In the genomic region with DNA sequence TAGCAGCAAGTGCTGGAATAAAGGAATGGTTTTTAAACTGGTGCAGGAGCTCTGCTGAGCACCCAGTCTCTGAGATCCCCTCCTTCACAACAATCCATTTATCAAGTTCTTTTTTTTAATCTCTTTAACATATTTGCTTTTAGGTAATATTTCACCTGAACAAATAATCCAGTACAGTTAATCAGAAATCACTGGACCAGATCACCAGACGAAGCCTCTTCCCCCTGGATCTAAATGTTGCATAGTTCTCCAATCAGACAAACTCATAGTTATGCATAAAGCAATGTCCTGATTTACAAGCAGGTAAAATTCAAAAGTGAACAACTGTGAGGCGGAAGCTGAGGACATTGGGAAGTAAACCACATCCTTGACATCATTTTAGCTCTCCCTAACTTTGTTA, we compare ENCODE assay signal across 22 cellular contexts.
"Had no signal": no experiment of that assay in that cellular context is flagged by ENCODE, and none has a peak within 500 bp of the region (broad histone marks: within the 10 kb centered on the region; RNA-seq: fewer than 3 reads in every experiment).

No MANE protein-coding gene starts in this region.

- DNase-seq: KBM-7; MM.1S; NCI-H1105 treated with DMSO at 0.1 percent for 48 hours; NCI-H1417 treated with DMSO at 0.1 percent for 48 hours; NCI-H146; NCI-H1694 treated with DMSO at 0.1 percent for 48 hours; NCI-H1930; NCI-H2107; NCI-H226; NCI-H446; NCI-H524; NCI-H526 treated with DMSO at 0.1 percent for 48 hours; NCI-H748 treated with DMSO at 0.1 percent for 48 hours; NK-92 treated with Interleukin-12 subunit alpha and Interleukin-12 subunit beta, amount 100 ng/mL, for 24 hours; PC-3; Peyer's patch; Right ventricle myocardium superior; SIG-M5; T-helper 2 cell had no signal

- H3K4me3 ChIP-seq: Peyer's patch, SJSA1, SK-N-MC had no signal

- ATAC-seq: PC-3 had no signal

- H3K27ac ChIP-seq: HL-60, Peyer's patch, SJSA1, SK-N-MC had no signal
